In the genomic region with DNA sequence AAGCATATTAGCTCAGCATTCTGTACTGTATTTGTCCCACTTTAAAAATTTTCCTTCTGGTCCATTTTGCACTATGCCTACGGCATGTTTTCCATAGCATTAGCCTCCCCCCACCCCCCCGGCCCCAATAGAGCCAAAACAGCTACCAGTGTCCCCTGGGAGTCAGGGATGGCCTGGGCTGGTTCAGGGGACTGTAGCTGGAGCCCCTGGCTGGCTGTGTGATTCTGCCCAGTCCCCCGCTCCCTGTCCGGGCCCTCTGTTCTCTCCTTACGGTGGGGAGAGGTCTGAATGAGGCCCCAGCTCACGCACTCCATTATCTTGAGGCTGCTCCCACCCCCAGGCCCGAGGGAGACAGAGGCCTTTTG, we compare ENCODE assay signal across 9 cellular contexts.
DNase-seq lines count a peak whose midpoint lies in the region; ATAC-seq and TF ChIP-seq lines count a peak whose summit lies in the region.
"Had no signal": no experiment of that assay in that cellular context is flagged by ENCODE, and none has a peak within 500 bp of the region (broad histone marks: within the 10 kb centered on the region; RNA-seq: fewer than 3 reads in every experiment).

No MANE protein-coding gene starts in this region.

- intact Hi-C loops in breast epithelium (cut with DNase I; ENCODE audit: low total_unique reads) (no loop called here), MCF 10A (cut with micrococcal nuclease) (no loop called here)

- H3K27me3 Mint-ChIP-seq in MCF 10A (ENCODE audit: insufficient read depth, unreplicated experiment) (no peaks in the 10 kb centered on the region), neural crest cell (ENCODE audit: low read depth) (peaks cover 27% of the 10 kb centered on the region), T-helper 17 cell (peaks cover 71% of the 10 kb centered on the region)

- TF ChIP-seq POLR2A in breast epithelium (IDR thresholded peaks at IDR 0.05) = no peak

- no peaks in the 10 kb centered on the region for H3K36me3 ChIP-seq in breast epithelium

- H3K4me1 ChIP-seq in breast epithelium = peaks cover 0 to 4% of the 10 kb centered on the region in 2 donors

- POLR2A ChIA-PET in MCF 10A (lab: Yijun Ruan, JAX) = no interaction called here

- H3K4me3 ChIP-seq in breast epithelium = peak overlapping the region; percentile 31 to 68 (median 54)
- peak overlapping the region; percentile 56 for H3K4me3 ChIP-seq in fibroblast of villous mesenchyme (ENCODE audit: low read depth, low read length)

- no peak overlapping the region for H3K27ac Mint-ChIP-seq in MCF 10A (ENCODE audit: low read depth, unreplicated experiment)
- H3K27ac Mint-ChIP-seq in neural crest cell (ENCODE audit: unreplicated experiment) = peak overlapping the region; percentile 75
- no peak overlapping the region for H3K27ac Mint-ChIP-seq in T-helper 17 cell
- H3K27ac Mint-ChIP-seq: T-helper 1 cell treated with Interleukin-12 subunit alpha and Interleukin-12 subunit beta and Interleukin-4 antibody, amounts not matched to agents 30 μg/mL and 1 μg/mL, for 36 hours had no signal

- no peaks in the 10 kb centered on the region for H3K9me3 Mint-ChIP-seq in MCF 10A (ENCODE audit: unreplicated experiment)
- no peaks in the 10 kb centered on the region for H3K9me3 Mint-ChIP-seq in neural crest cell
- H3K9me3 Mint-ChIP-seq: T-helper 1 cell treated with Interleukin-12 subunit alpha and Interleukin-12 subunit beta and Interleukin-4 antibody, amounts not matched to agents 30 μg/mL and 1 μg/mL, for 36 hours had no signal

- H3K36me3 Mint-ChIP-seq in MCF 10A (ENCODE audit: insufficient read depth, unreplicated experiment) (no peaks in the 10 kb centered on the region), neural crest cell (ENCODE audit: low read depth) (no peaks in the 10 kb centered on the region), T-helper 17 cell (ENCODE audit: low read depth) (no peaks in the 10 kb centered on the region)

- no peak for ATAC-seq in HG02852 (IDR thresholded peaks at IDR 0.05; ENCODE audit: unreplicated experiment)
- no peak for ATAC-seq in T-helper 17 cell
- no peak for ATAC-seq in HG03469 (IDR thresholded peaks at IDR 0.05; ENCODE audit: unreplicated experiment)

- CTCF ChIA-PET in MCF 10A (lab: Yijun Ruan, JAX) = interaction anchor here (0.6 kb wide), 1 partner anchor 217 kb away, joined by 3 read pairs; no protein-coding TSS in a partner anchor

- peak overlapping the region; percentile 67 to 71 for H3K27ac ChIP-seq in breast epithelium

- H3K4me3 Mint-ChIP-seq in MCF 10A (ENCODE audit: unreplicated experiment) = no peak overlapping the region
- peak overlapping the region; percentile 84 for H3K4me3 Mint-ChIP-seq in neural crest cell
- no peak overlapping the region for H3K4me3 Mint-ChIP-seq in T-helper 17 cell
- H3K4me3 Mint-ChIP-seq: T-helper 1 cell treated with Interleukin-12 subunit alpha and Interleukin-12 subunit beta and Interleukin-4 antibody, amounts not matched to agents 30 μg/mL and 1 μg/mL, for 36 hours had no signal

- TF ChIP-seq CTCF in breast epithelium (IDR thresholded peaks at IDR 0.05) (no peak), MCF 10A (IDR thresholded peaks at IDR 0.05; ENCODE audit: unreplicated experiment) (no peak), fibroblast of villous mesenchyme (IDR thresholded peaks at IDR 0.05; ENCODE audit: insufficient read depth, low read depth, low read length) (no peak), neural crest cell (conservative IDR thresholded peaks at IDR 0.05) (no peak)

- H3K4me1 Mint-ChIP-seq in MCF 10A (ENCODE audit: insufficient read depth, unreplicated experiment) (peaks cover 10% of the 10 kb centered on the region), neural crest cell (peaks cover 31% of the 10 kb centered on the region), T-helper 17 cell (peaks cover 2% of the 10 kb centered on the region)

- DNase-seq in breast epithelium (ENCODE audit: low spot score in 2 of 2) = no peak
- DNase-seq in MCF 10A (ENCODE audit: unreplicated experiment) = no peak
- DNase-seq in fibroblast of villous mesenchyme (ENCODE audit: low read depth) = no peak
- no peak for DNase-seq in neural crest cell (ENCODE audit: low read depth, low spot score)
- no peak for DNase-seq in superior temporal gyrus (ENCODE audit: extremely low spot score)
- no peak for DNase-seq in T-helper 17 cell

- no peaks in the 10 kb centered on the region for H3K27me3 ChIP-seq in breast epithelium

- no TSS peak for BruUV-seq in MCF 10A (replicated peaks; lab: Mats Ljungman, UMichigan)

- H3K9me3 ChIP-seq in breast epithelium = no peaks in the 10 kb centered on the region
- H3K9me3 ChIP-seq in T-helper 17 cell (ENCODE audit: control insufficient read depth, low read length, poor library complexity, severe bottlenecking) = no peaks in the 10 kb centered on the region
